ENCODE assay signal across 15 cellular contexts in the genomic region with DNA sequence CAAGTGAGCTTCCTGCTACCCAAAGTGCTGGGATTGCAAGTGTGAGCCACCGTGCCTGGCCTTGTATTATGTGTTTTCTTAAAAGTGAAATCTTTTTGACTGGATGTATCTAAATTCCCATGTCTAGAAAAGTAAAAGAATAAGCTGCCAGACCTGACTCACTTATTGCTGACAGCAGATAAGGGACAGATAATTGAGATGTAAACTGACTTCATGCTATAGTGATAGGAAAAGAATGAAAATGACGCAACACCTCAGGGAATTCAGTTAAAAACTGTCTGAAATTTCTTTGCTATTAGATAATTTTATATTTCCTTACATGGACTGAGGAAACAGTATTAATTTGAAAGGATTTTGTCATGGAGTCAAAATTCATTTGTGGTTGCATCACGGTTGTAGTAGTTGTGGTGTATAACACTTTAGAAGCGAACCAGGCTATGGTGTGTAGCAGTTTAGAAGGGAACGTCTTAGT. TPM values are rescaled to one million over a fixed set of nuclear protein-coding genes. Genes with fewer than 3 reads are reported as not detected.
DNase-seq lines count a peak whose midpoint lies in the region; ATAC-seq and TF ChIP-seq lines count a peak whose summit lies in the region.
"Had no signal": no experiment of that assay in that cellular context is flagged by ENCODE, and none has a peak within 500 bp of the region (broad histone marks: within the 10 kb centered on the region; RNA-seq: fewer than 3 reads in every experiment).

No MANE protein-coding gene starts in this region.

- no peaks in the 10 kb centered on the region for H3K27me3 Mint-ChIP-seq in GM23338 (ENCODE audit: insufficient read depth, low read depth, poor library complexity)
- H3K27me3 Mint-ChIP-seq: effector memory CD8-positive, alpha-beta T cell; T-helper 17 cell had no signal

- H3K4me3 ChIP-seq in fibroblast of mammary gland (ENCODE audit: control insufficient read depth, low read depth, low read length) = no peak overlapping the region
- no peak overlapping the region for H3K4me3 ChIP-seq in skeletal muscle cell (ENCODE audit: low read depth, low read length)
- H3K4me3 ChIP-seq in GM23338 = no peak overlapping the region

- no peak overlapping the region for H3K27ac ChIP-seq in GM23338 (ENCODE audit: low read depth)

- H3K79me2 ChIP-seq in GM23338 (replicated peaks; ENCODE audit: insufficient read depth) = no peaks in the 10 kb centered on the region

- peaks cover 7% of the 10 kb centered on the region for H3K36me3 ChIP-seq in GM23338 (ENCODE audit: insufficient read depth)

- no peaks in the 10 kb centered on the region for H3K9me2 ChIP-seq in GM23338 (ENCODE audit: insufficient read depth)

- no peaks in the 10 kb centered on the region for H4K20me1 ChIP-seq in GM23338 (replicated peaks; ENCODE audit: insufficient read depth)

- no peaks in the 10 kb centered on the region for H3K9me3 Mint-ChIP-seq in GM23338
- H3K9me3 Mint-ChIP-seq: effector memory CD8-positive, alpha-beta T cell; nephron progenitor cell had no signal

- H3F3A ChIP-seq in GM23338 (replicated peaks; ENCODE audit: low read depth) = no peaks in the 10 kb centered on the region

- H3K4me1 ChIP-seq in GM23338 (ENCODE audit: insufficient read depth) = no peaks in the 10 kb centered on the region

- no peaks in the 10 kb centered on the region for H3K27me3 ChIP-seq in GM23338 (ENCODE audit: insufficient read depth)

- no peak overlapping the region for H3K4me3 Mint-ChIP-seq in GM23338
- H3K4me3 Mint-ChIP-seq: effector memory CD8-positive, alpha-beta T cell; nephron progenitor cell; T-helper 17 cell had no signal

- peak; percentile 68 for ATAC-seq in SK-N-SH treated with all-trans-retinoic acid at 6 μM for 48 hours
- no peak for ATAC-seq in GM23338
- ATAC-seq: effector memory CD8-positive, alpha-beta T cell; left lobe of liver; T-helper 17 cell had no signal

- no peak overlapping the region for H3K4me2 ChIP-seq in GM23338

- H2AFZ ChIP-seq in GM23338 = no peak overlapping the region

- H3K27ac Mint-ChIP-seq in GM23338 = no peak overlapping the region
- H3K27ac Mint-ChIP-seq: effector memory CD8-positive, alpha-beta T cell; nephron progenitor cell had no signal

- peaks cover 19% of the 10 kb centered on the region; the same call in 2 of the 3 replicates for H3K36me3 Mint-ChIP-seq in GM23338 (ENCODE audit: low read depth)

- DNase-seq in GM03348 (ENCODE audit: low spot score) = peak; percentile 69
- DNase-seq in fibroblast of mammary gland (ENCODE audit: low read depth) = peak; percentile 88
- peak; percentile 69 for DNase-seq in skeletal muscle cell (ENCODE audit: low read depth)
- DNase-seq in medulla oblongata (ENCODE audit: extremely low spot score) = no peak
- DNase-seq in GM23338 (ENCODE audit: low spot score) = no peak
- DNase-seq in iPS-NIHi11 (ENCODE audit: low spot score) = no peak
- DNase-seq in NCI-H2171 (lab: John Stamatoyannopoulos, UW) = no peak
- DNase-seq: activated CD4-positive, alpha-beta T cell treated with anti-CD3 and anti-CD28 coated beads for 1 hour; activated T-cell treated with anti-CD3 and anti-CD28 coated beads, Interleukin-2, amount 50 U/mL, for 48 hours; effector memory CD8-positive, alpha-beta T cell; NCI-H1105 treated with DMSO at 0.1 percent for 48 hours; nephron progenitor cell; T-helper 17 cell had no signal

- TF ChIP-seq CTCF in fibroblast of mammary gland (conservative IDR thresholded peaks at IDR 0.05; ENCODE audit: control insufficient read depth, insufficient read depth, low read depth, low read length) = no peak
- no peak for TF ChIP-seq CTCF in GM23338 (conservative IDR thresholded peaks at IDR 0.05; ENCODE audit: low read depth in 2 of 2)

- no peaks in the 10 kb centered on the region for H3K4me1 Mint-ChIP-seq in GM23338
- H3K4me1 Mint-ChIP-seq: nephron progenitor cell had no signal

TF ChIP-seq in SK-N-SH treated with all-trans-retinoic acid at 6 μM for 48 hours, 23 proteins besides CTCF, POLR2A, EP300 and RAD21 (continues in another document):
- TF ChIP-seq ESRRG (CRISPR knock-in tag; IDR thresholded peaks at IDR 0.05) = peak; percentile 81
- TF ChIP-seq ZNF8 (CRISPR knock-in tag; IDR thresholded peaks at IDR 0.05) = no peak
- peak; percentile 99 for TF ChIP-seq ISL1 (CRISPR knock-in tag; IDR thresholded peaks at IDR 0.05)
- TF ChIP-seq, protein P1, sequence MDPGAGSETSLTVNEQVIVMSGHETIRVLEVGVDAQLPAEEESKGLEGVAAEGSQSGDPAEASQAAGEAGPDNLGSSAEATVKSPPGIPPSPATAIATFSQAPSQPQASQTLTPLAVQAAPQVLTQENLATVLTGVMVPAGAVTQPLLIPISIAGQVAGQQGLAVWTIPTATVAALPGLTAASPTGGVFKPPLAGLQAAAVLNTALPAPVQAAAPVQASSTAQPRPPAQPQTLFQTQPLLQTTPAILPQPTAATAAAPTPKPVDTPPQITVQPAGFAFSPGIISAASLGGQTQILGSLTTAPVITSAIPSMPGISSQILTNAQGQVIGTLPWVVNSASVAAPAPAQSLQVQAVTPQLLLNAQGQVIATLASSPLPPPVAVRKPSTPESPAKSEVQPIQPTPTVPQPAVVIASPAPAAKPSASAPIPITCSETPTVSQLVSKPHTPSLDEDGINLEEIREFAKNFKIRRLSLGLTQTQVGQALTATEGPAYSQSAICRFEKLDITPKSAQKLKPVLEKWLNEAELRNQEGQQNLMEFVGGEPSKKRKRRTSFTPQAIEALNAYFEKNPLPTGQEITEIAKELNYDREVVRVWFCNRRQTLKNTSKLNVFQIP (CRISPR knock-in tag; IDR thresholded peaks at IDR 0.05; ENCODE audit: borderline replicate concordance, low read depth) = peak; percentile 74; the same call in 1 of the 2 replicates
- peak; percentile 58; the same call in 1 of the 2 replicates for TF ChIP-seq CSDC2 (CRISPR knock-in tag; IDR thresholded peaks at IDR 0.05)
- TF ChIP-seq ZNF70 (CRISPR knock-in tag; IDR thresholded peaks at IDR 0.05) = no peak
- no peak for TF ChIP-seq PPARA (CRISPR knock-in tag; IDR thresholded peaks at IDR 0.05; ENCODE audit: borderline replicate concordance)
- no peak for TF ChIP-seq BACH2 (CRISPR knock-in tag; IDR thresholded peaks at IDR 0.05; ENCODE audit: borderline replicate concordance)
- peak; percentile 100 for TF ChIP-seq CREB5 (CRISPR knock-in tag; IDR thresholded peaks at IDR 0.05; ENCODE audit: low read depth)
- no peak for TF ChIP-seq RARB (CRISPR knock-in tag; IDR thresholded peaks at IDR 0.05)
- no peak for TF ChIP-seq TOX (CRISPR knock-in tag; IDR thresholded peaks at IDR 0.05; ENCODE audit: borderline replicate concordance)
- TF ChIP-seq ZC3H10 (CRISPR knock-in tag; IDR thresholded peaks at IDR 0.05) = no peak

RNA-seq across cellular contexts. Expression of gene TTC27, which starts 19.4 kb away (rescaled TPM):
- 26.4 and 41.3 TPM in 2 replicates for total RNA-seq in GM23338 (2014; rRNA removed; shearing (Covaris generic))
- polyA plus RNA-seq in GM23338 (2016; fragmentation: Nextera tagmentation; extraction: Ambion mirVana) = 10.8 and 11.8 TPM in 2 replicates

Comparison
In these comparisons a context has a peak if more than half of its experiments do, and no peak if none do; other contexts are left out.
1. DNase-seq: peak in GM03348 (single experiment), fibroblast of mammary gland (single experiment) and skeletal muscle cell (single experiment); none in medulla oblongata (single experiment), GM23338 (single experiment), iPS-NIHi11 (single experiment) and NCI-H2171 (single experiment).